2 cellular contexts compared by ENCODE assay signal in the genomic region with DNA sequence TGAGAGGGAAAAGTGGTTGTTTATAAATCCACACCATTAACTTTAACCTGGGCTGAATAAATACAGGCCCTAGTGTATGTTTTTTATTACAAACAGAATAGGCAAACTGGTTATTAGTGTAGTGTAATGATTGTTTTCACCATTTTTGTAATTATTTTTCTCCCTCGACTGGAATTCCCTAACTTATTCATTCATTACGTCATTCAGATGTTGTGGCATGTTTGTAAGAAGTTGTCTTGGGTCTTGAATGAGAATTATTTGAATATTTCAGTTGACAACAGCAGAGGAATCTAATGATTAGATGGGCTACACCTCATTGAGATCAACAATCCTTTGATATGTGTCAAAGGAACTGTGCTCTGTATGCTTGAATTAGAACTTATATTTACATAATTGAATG.
TF ChIP-seq lines count a peak whose summit lies in the region.

No MANE protein-coding gene starts in this region.

TF ChIP-seq in HepG2, 621 proteins besides CTCF, POLR2A, EP300 and RAD21:
- no peak for TF ChIP-seq GPBP1L1 (CRISPR knock-in tag; IDR thresholded peaks at IDR 0.05)
- TF ChIP-seq CREB1 (IDR thresholded peaks at IDR 0.05), result peak; percentile 63
- TF ChIP-seq CREB1 (CRISPR knock-in tag; IDR thresholded peaks at IDR 0.05), result no peak
- no peak for TF ChIP-seq SMYD3 (CRISPR knock-in tag; IDR thresholded peaks at IDR 0.05)
- peak; percentile 94 for TF ChIP-seq ATF7 (IDR thresholded peaks at IDR 0.05)
- TF ChIP-seq ATF7 (CRISPR knock-in tag; IDR thresholded peaks at IDR 0.05), result no peak

TF ChIP-seq in GM12878, 131 proteins besides CTCF, POLR2A, EP300 and RAD21:
- TF ChIP-seq SKIL (IDR thresholded peaks at IDR 0.05; ENCODE audit: low read depth, poor library complexity, severe bottlenecking), result no peak
- TF ChIP-seq MTA3 (IDR thresholded peaks at IDR 0.05; ENCODE audit: borderline replicate concordance, low read length), result no peak
- TF ChIP-seq ATF7 (IDR thresholded peaks at IDR 0.05; ENCODE audit: low read depth), result peak; percentile 58; the same call in 1 of the 2 replicates
